In genomic region chr7:27165655-27166474, GRCh38 we compare ENCODE assay signal across 9 cellular contexts. TPM values are rescaled to one million over a fixed set of nuclear protein-coding genes. Genes with fewer than 3 reads are reported as not detected.
A peak's percentile ranks its signal among the peaks of the same experiment; 100 is the strongest.
DNase-seq lines count a peak whose midpoint lies in the region; ATAC-seq and TF ChIP-seq lines count a peak whose summit lies in the region.
"Had no signal": no experiment of that assay in that cellular context is flagged by ENCODE, and none has a peak within 500 bp of the region (broad histone marks: within the 10 kb centered on the region; RNA-seq: fewer than 3 reads in every experiment).

No MANE protein-coding gene starts in this region.

- H3K27ac Mint-ChIP-seq in T-helper 1 cell treated with Interleukin-12 subunit alpha and Interleukin-12 subunit beta and Interleukin-4 antibody, amounts not matched to agents 30 μg/mL and 1 μg/mL, for 36 hours = peak overlapping the region; percentile 36
- peak overlapping the region; percentile 84 for H3K27ac Mint-ChIP-seq in activated CD8-positive, alpha-beta T cell treated with anti-CD3 and anti-CD28 coated beads, Interleukin-2, amount 10 ng/mL, durations not matched to agents 7 days and 5 days

- peaks cover 5% of the 10 kb centered on the region for H3K4me1 Mint-ChIP-seq in T-helper 1 cell treated with Interleukin-12 subunit alpha and Interleukin-12 subunit beta and Interleukin-4 antibody, amounts not matched to agents 30 μg/mL and 1 μg/mL, for 36 hours (ENCODE audit: low read depth)
- H3K4me1 Mint-ChIP-seq in activated CD8-positive, alpha-beta T cell treated with anti-CD3 and anti-CD28 coated beads, Interleukin-2, amount 10 ng/mL, durations not matched to agents 7 days and 5 days (ENCODE audit: low read depth) = peaks cover 11% of the 10 kb centered on the region

- DNase-seq in T-helper 1 cell = no peak
- no peak for DNase-seq in activated CD8-positive, alpha-beta T cell treated with anti-CD3 and anti-CD28 coated beads, Interleukin-2, amount 10 ng/mL, durations not matched to agents 7 days and 5 days
- DNase-seq in kidney epithelial cell (ENCODE audit: low read depth) = no peak
- DNase-seq in testis = no peak
- no peak for DNase-seq in G401 (ENCODE audit: low spot score)
- no peak for DNase-seq in stimulated activated naive CD4-positive, alpha-beta T cell treated with Interleukin-2 at 50 U/mL for 16 hours (lab: John Stamatoyannopoulos, UW)
- DNase-seq in DMS53 treated with DMSO at 0.1 percent for 48 hours (lab: John Stamatoyannopoulos, UW; ENCODE audit: unreplicated experiment) = no peak
- DNase-seq: NCI-H1417 had no signal

- H3K9me3 Mint-ChIP-seq in T-helper 1 cell treated with Interleukin-12 subunit alpha and Interleukin-12 subunit beta and Interleukin-4 antibody, amounts not matched to agents 30 μg/mL and 1 μg/mL, for 36 hours = no peaks in the 10 kb centered on the region
- H3K9me3 Mint-ChIP-seq in activated CD8-positive, alpha-beta T cell treated with anti-CD3 and anti-CD28 coated beads, Interleukin-2, amount 10 ng/mL, durations not matched to agents 7 days and 5 days (ENCODE audit: insufficient read depth) = no peaks in the 10 kb centered on the region

- no peaks in the 10 kb centered on the region for H3K9me3 ChIP-seq in testis

- CTCF ChIA-PET in activated CD8-positive, alpha-beta T cell treated with anti-CD3 and anti-CD28 coated beads, Interleukin-2, amount 10 ng/mL, durations not matched to agents 7 days and 5 days (lab: Charles Lee) = interaction anchor here (0.9 to 1.1 kb wide), 3 partner anchors 14 to 30 kb away, joined by 3 read pairs; no protein-coding TSS in a partner anchor

- ATAC-seq in activated CD8-positive, alpha-beta T cell treated with anti-CD3 and anti-CD28 coated beads, Interleukin-2, amount 10 ng/mL, durations not matched to agents 7 days and 5 days = no peak

- TF ChIP-seq CTCF in kidney epithelial cell (IDR thresholded peaks at IDR 0.05; ENCODE audit: insufficient read depth, low read length, poor library complexity, severe bottlenecking) (no peak), testis (IDR thresholded peaks at IDR 0.05) (no peak)

- no peak for TF ChIP-seq POLR2A in testis (IDR thresholded peaks at IDR 0.05)

- H3K27me3 ChIP-seq in kidney epithelial cell (ENCODE audit: control insufficient read depth, insufficient read depth, low read length) (no peaks in the 10 kb centered on the region), testis (peaks cover 4% of the 10 kb centered on the region)

- peaks cover 10% of the 10 kb centered on the region for H3K4me1 ChIP-seq in testis

- no peak overlapping the region for H3K4me3 Mint-ChIP-seq in T-helper 1 cell treated with Interleukin-12 subunit alpha and Interleukin-12 subunit beta and Interleukin-4 antibody, amounts not matched to agents 30 μg/mL and 1 μg/mL, for 36 hours
- H3K4me3 Mint-ChIP-seq in activated CD8-positive, alpha-beta T cell treated with anti-CD3 and anti-CD28 coated beads, Interleukin-2, amount 10 ng/mL, durations not matched to agents 7 days and 5 days = peak overlapping the region; percentile 51

- 7 to 10% methylated on average over 33 to 44 of the region's 58 CpGs for WGBS in testis, 2 donors

- no peak overlapping the region for H3K27ac ChIP-seq in testis

- H3K36me3 ChIP-seq in kidney epithelial cell (ENCODE audit: control insufficient read depth, insufficient read depth, low read length) (peaks cover 6% of the 10 kb centered on the region), testis (ENCODE audit: low read depth, missing control alignments) (no peaks in the 10 kb centered on the region)

- H3K4me3 ChIP-seq in kidney epithelial cell (ENCODE audit: low read depth, low read length) (peak overlapping the region; percentile 72), testis (peak overlapping the region; percentile 36 to 48)

- H3K36me3 Mint-ChIP-seq in T-helper 1 cell treated with Interleukin-12 subunit alpha and Interleukin-12 subunit beta and Interleukin-4 antibody, amounts not matched to agents 30 μg/mL and 1 μg/mL, for 36 hours (ENCODE audit: low read depth) = peaks cover 2% of the 10 kb centered on the region
- peaks cover 8% of the 10 kb centered on the region for H3K36me3 Mint-ChIP-seq in activated CD8-positive, alpha-beta T cell treated with anti-CD3 and anti-CD28 coated beads, Interleukin-2, amount 10 ng/mL, durations not matched to agents 7 days and 5 days (ENCODE audit: low read depth)

- POLR2A ChIA-PET in activated CD8-positive, alpha-beta T cell treated with anti-CD3 and anti-CD28 coated beads, Interleukin-2, amount 10 ng/mL, durations not matched to agents 7 days and 5 days (lab: Charles Lee) = no interaction called here

- in situ Hi-C loops in G401 (cut with HindIII; ENCODE audit: low sequenced_read_pairs) = no loop called here

- peaks cover 87% of the 10 kb centered on the region for H3K27me3 Mint-ChIP-seq in T-helper 1 cell treated with Interleukin-12 subunit alpha and Interleukin-12 subunit beta and Interleukin-4 antibody, amounts not matched to agents 30 μg/mL and 1 μg/mL, for 36 hours (ENCODE audit: low read depth)
- peaks cover 75% of the 10 kb centered on the region for H3K27me3 Mint-ChIP-seq in activated CD8-positive, alpha-beta T cell treated with anti-CD3 and anti-CD28 coated beads, Interleukin-2, amount 10 ng/mL, durations not matched to agents 7 days and 5 days (ENCODE audit: low read depth)

- intact Hi-C loops in testis (cut with DNase I; ENCODE audit: low total_unique reads) = loop anchor here (10.0 kb wide), 1 partner anchor 791 kb away; no protein-coding TSS in a partner anchor

RNA-seq across cellular contexts. Expression of gene HOXA9, which starts 0.5 kb away (rescaled TPM):
- total RNA-seq in activated CD8-positive, alpha-beta T cell treated with anti-CD3 and anti-CD28 coated beads, Interleukin-2, amount 10 ng/mL, durations not matched to agents 7 days and 5 days = not detected
- total RNA-seq in kidney epithelial cell = 46.5 and 53.7 TPM in 2 replicates
- under 1 TPM; 0.25 to 0.39 TPM for total RNA-seq in testis
- polyA plus RNA-seq in testis (ENCODE audit: insufficient read depth, low read depth, low replicate concordance) = 1.0 TPM
- total RNA-seq in G401 (2014; rRNA removed; shearing (Covaris generic)) = 66.5 and 71.2 TPM in 2 replicates

RNA-seq across cellular contexts. Expression of gene HOXA10, which starts 8.3 kb away (rescaled TPM):
- not detected for total RNA-seq in activated CD8-positive, alpha-beta T cell treated with anti-CD3 and anti-CD28 coated beads, Interleukin-2, amount 10 ng/mL, durations not matched to agents 7 days and 5 days
- total RNA-seq in kidney epithelial cell = 29.1 and 30.9 TPM in 2 replicates
- total RNA-seq in testis = 1 to 10 TPM in 1 of 2 donors, under 1 TPM in 1; 0.31 to 1.8 TPM
- polyA plus RNA-seq in testis (ENCODE audit: insufficient read depth, low read depth, low replicate concordance) = 1.6 TPM
- total RNA-seq in G401 (2014; rRNA removed; shearing (Covaris generic)) = 10.3 and 23.0 TPM in 2 replicates

RNA-seq across cellular contexts. Expression of gene HOXA7, which starts 9.4 kb away (rescaled TPM):
- not detected for total RNA-seq in activated CD8-positive, alpha-beta T cell treated with anti-CD3 and anti-CD28 coated beads, Interleukin-2, amount 10 ng/mL, durations not matched to agents 7 days and 5 days
- total RNA-seq in kidney epithelial cell (28.8 and 34.2 TPM in 2 replicates), testis (1 to 10 TPM; 3.1 to 7.8 TPM)
- 13.1 TPM for polyA plus RNA-seq in testis (ENCODE audit: insufficient read depth, low read depth, low replicate concordance)
- 4.4 and 7.1 TPM in 2 replicates for total RNA-seq in G401 (2014; rRNA removed; shearing (Covaris generic))

RNA-seq across cellular contexts. Expression of gene HOXA3, which starts 13.5 kb away (rescaled TPM):
- not detected for total RNA-seq in activated CD8-positive, alpha-beta T cell treated with anti-CD3 and anti-CD28 coated beads, Interleukin-2, amount 10 ng/mL, durations not matched to agents 7 days and 5 days
- total RNA-seq in kidney epithelial cell (17.3 and 26.4 TPM in 2 replicates), testis (1 to 10 TPM in 1 of 2 donors, under 1 TPM in 1; 0.93 to 2.4 TPM)
- 2.8 TPM for polyA plus RNA-seq in testis (ENCODE audit: insufficient read depth, low read depth, low replicate concordance)
- 2.2 TPM in 1 of 2 replicates, not detected in the other for total RNA-seq in G401 (2014; rRNA removed; shearing (Covaris generic))

RNA-seq across cellular contexts. Expression of gene HOXA6, which starts 18.3 kb away (rescaled TPM):
- total RNA-seq in activated CD8-positive, alpha-beta T cell treated with anti-CD3 and anti-CD28 coated beads, Interleukin-2, amount 10 ng/mL, durations not matched to agents 7 days and 5 days = not detected
- 4.8 and 10.5 TPM in 2 replicates for total RNA-seq in kidney epithelial cell
- total RNA-seq in testis = not detected
- polyA plus RNA-seq in testis (ENCODE audit: insufficient read depth, low read depth, low replicate concordance) = 0.37 TPM
- 5.1 TPM in 1 of 2 replicates, not detected in the other for total RNA-seq in G401 (2014; rRNA removed; shearing (Covaris generic))

Comparison
In these comparisons a context has a peak if more than half of its experiments do, and no peak if none do; other contexts are left out.
1. RNA of gene HOXA9, which starts 0.5 kb away (total RNA-seq): 66.5 to 71.2 TPM in G401 and 46.5 to 53.7 TPM in kidney epithelial cell; 0.25 to 0.39 TPM in testis and not detected in activated CD8-positive, alpha-beta T cell treated with anti-CD3 and anti-CD28 coated beads, Interleukin-2, amount 10 ng/mL, durations not matched to agents 7 days and 5 days; every median in the first group is over 10 times any median in the second.